1 cellular context compared by ENCODE assay signal in the genomic region with DNA sequence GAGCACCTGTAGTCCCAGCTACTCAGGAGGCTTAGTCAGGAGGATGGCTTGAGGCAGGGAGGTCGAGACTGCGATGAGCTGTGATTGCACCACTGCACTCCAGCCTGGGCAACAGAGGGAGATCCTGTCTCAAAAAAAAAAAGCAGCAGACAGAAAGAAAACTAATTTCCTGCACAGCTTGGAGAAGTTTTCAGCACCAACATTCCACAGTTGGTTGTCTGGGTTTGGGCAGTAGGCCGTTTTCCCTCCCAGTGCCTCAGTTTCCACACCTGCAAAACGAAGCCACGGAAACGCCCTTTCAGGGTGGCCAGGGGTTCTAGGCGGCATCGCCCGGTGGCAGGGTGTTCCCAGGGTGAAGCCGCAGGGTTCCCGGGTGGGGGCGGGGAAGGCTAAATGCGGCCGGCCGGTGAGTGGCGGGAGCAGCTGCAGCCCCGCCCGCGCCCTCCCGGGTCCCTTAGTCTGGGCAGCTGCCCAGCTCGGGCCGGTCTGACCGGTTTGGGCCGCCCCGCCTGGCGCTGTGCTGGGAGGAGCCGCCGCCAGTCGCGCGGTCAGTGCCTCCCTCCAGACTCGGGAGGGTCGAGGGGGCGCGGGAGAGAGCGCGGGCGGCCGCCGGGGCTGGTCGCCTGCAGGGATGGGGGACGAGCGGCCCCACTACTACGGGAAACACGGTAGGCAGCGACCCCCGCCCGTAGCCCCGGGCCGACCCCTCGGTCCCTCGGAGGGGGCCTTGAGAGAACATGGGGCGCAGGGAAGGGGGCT.
TF ChIP-seq lines count a peak whose summit lies in the region.

A gene (plus strand): TSS at position 551 of the 759 bp plus-strand sequence. CDS start 81 bp downstream, at position 632.

TF ChIP-seq in GM12878, 131 proteins besides CTCF, POLR2A, EP300 and RAD21 (continued from another document):
- TF ChIP-seq, protein P1, sequence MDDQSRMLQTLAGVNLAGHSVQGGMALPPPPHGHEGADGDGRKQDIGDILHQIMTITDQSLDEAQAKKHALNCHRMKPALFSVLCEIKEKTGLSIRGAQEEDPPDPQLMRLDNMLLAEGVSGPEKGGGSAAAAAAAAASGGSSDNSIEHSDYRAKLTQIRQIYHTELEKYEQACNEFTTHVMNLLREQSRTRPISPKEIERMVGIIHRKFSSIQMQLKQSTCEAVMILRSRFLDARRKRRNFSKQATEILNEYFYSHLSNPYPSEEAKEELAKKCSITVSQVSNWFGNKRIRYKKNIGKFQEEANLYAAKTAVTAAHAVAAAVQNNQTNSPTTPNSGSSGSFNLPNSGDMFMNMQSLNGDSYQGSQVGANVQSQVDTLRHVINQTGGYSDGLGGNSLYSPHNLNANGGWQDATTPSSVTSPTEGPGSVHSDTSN (IDR thresholded peaks at IDR 0.05; ENCODE audit: insufficient replicate concordance, low read depth, low read length): no peak
- TF ChIP-seq NR2F1 (conservative IDR thresholded peaks at IDR 0.05) (no peak), TAF1 (IDR thresholded peaks at IDR 0.05; ENCODE audit: borderline replicate concordance, low read depth, low read length) (no peak), NFXL1 (IDR thresholded peaks at IDR 0.05; ENCODE audit: borderline replicate concordance) (no peak), JUND (IDR thresholded peaks at IDR 0.05; ENCODE audit: low read depth, low read length) (no peak)
- TF ChIP-seq, protein P2, sequence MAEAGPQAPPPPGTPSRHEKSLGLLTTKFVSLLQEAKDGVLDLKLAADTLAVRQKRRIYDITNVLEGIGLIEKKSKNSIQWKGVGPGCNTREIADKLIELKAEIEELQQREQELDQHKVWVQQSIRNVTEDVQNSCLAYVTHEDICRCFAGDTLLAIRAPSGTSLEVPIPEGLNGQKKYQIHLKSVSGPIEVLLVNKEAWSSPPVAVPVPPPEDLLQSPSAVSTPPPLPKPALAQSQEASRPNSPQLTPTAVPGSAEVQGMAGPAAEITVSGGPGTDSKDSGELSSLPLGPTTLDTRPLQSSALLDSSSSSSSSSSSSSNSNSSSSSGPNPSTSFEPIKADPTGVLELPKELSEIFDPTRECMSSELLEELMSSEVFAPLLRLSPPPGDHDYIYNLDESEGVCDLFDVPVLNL (IDR thresholded peaks at IDR 0.05; ENCODE audit: low read depth, low read length): no peak
- TF ChIP-seq, protein P3, sequence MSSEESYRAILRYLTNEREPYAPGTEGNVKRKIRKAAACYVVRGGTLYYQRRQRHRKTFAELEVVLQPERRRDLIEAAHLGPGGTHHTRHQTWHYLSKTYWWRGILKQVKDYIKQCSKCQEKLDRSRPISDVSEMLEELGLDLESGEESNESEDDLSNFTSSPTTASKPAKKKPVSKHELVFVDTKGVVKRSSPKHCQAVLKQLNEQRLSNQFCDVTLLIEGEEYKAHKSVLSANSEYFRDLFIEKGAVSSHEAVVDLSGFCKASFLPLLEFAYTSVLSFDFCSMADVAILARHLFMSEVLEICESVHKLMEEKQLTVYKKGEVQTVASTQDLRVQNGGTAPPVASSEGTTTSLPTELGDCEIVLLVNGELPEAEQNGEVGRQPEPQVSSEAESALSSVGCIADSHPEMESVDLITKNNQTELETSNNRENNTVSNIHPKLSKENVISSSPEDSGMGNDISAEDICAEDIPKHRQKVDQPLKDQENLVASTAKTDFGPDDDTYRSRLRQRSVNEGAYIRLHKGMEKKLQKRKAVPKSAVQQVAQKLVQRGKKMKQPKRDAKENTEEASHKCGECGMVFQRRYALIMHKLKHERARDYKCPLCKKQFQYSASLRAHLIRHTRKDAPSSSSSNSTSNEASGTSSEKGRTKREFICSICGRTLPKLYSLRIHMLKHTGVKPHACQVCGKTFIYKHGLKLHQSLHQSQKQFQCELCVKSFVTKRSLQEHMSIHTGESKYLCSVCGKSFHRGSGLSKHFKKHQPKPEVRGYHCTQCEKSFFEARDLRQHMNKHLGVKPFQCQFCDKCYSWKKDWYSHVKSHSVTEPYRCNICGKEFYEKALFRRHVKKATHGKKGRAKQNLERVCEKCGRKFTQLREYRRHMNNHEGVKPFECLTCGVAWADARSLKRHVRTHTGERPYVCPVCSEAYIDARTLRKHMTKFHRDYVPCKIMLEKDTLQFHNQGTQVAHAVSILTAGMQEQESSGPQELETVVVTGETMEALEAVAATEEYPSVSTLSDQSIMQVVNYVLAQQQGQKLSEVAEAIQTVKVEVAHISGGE (CRISPR knock-in tag; IDR thresholded peaks at IDR 0.05): no peak
TF ChIP-seq in GM12878: peak in this region for 0.
